Comparison of ENCODE assay signal across 8 cellular contexts in the genomic region with DNA sequence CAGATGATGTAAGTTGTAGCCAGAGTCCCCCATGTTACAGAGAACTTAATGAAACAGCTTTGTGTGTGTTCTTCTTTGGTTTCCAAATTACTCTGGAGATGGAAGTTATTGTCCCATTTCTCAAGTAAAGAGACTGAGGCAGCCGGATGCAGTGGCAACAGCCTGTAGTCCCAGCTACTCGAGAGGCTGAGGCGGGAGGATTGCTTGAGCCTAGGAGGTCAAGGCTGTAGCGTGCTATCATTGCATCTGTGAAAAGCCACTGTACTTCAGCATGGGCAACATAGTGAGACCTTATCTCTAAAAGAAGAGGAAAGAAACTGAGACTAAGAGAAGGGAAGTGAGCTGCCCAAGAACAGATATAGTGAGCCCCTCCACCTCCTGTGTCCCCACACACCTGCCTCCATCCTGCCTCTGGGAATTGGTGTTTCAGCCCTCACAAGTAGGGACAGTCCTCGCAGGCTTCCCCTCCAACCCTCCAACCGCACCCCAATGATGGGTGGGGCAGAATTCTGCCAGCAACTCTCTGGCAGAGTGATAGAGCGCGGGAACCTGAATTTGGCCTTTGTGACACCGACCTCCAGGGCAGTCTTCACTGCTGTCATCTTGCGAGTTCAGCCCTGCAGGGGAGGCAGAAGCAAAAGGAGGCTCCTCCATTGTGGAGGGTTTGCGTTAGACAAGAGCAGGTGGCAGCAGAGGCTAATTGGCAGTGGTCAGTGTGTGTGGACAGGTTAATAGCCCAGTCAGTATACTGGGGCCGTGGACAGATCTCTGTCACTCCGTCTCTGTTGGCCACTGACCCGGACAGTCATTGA. TPM values are rescaled to one million over a fixed set of nuclear protein-coding genes. Genes with fewer than 3 reads are reported as not detected.
A peak's percentile ranks its signal among the peaks of the same experiment; 100 is the strongest.
DNase-seq lines count a peak whose midpoint lies in the region; ATAC-seq and TF ChIP-seq lines count a peak whose summit lies in the region.

No MANE protein-coding gene starts in this region.

- H3K4me1 ChIP-seq in HUES48 (ENCODE audit: control insufficient read depth, insufficient read depth, low read length) (peaks cover 6% of the 10 kb centered on the region), mucosa of descending colon (ENCODE audit: low read depth) (peaks cover 53% of the 10 kb centered on the region)

- H3K9me3 ChIP-seq in AG04450 (ENCODE audit: control insufficient read depth, insufficient read depth, low read length): no peaks in the 10 kb centered on the region
- no peaks in the 10 kb centered on the region for H3K9me3 ChIP-seq in HUES48 (ENCODE audit: control insufficient read depth, insufficient read depth, low read length)
- no peaks in the 10 kb centered on the region for H3K9me3 ChIP-seq in mucosa of descending colon

- H3K36me3 ChIP-seq in HUES48 (ENCODE audit: control insufficient read depth, insufficient read depth, low read length) (0 out of 2 replicates have a peak, but pooled peaks cover 6% of the 10 kb centered on the region), mucosa of descending colon (ENCODE audit: low read depth) (no peaks in the 10 kb centered on the region)

- CTCF ChIA-PET in AG04450 (lab: Charles Lee): interaction anchor here (0.6 to 3.4 kb wide), 6 partner anchors 8 to 203 kb away, joined by 3 to 54 read pairs (median 9); no protein-coding TSS in a partner anchor

- intact Hi-C loops in mucosa of descending colon (cut with DNase I, micrococcal nuclease): no loop called here

- no peak overlapping the region for H3K9ac ChIP-seq in HUES48 (ENCODE audit: low read depth, low read length)

- TF ChIP-seq CTCF in AG04450 (IDR thresholded peaks at IDR 0.05; ENCODE audit: low read depth, low read length) (no peak), astrocyte of the spinal cord (IDR thresholded peaks at IDR 0.05; ENCODE audit: low read depth, low read length) (no peak), mucosa of descending colon (IDR thresholded peaks at IDR 0.05) (no peak)

- H3K27ac ChIP-seq in AG04450 (ENCODE audit: low read depth, low read length) (no peak overlapping the region), HUES48 (ENCODE audit: low read depth, low read length) (no peak overlapping the region)

- DNase-seq in AG04450 (ENCODE audit: low read depth, low spot score) (no peak), astrocyte of the spinal cord (ENCODE audit: low read depth, low spot score) (no peak), mucosa of descending colon (peak in 2 of 3 donors; percentile 40 to 57), NCI-H748 (lab: John Stamatoyannopoulos, UW; ENCODE audit: unreplicated experiment) (no peak), NCI-H2029 (lab: John Stamatoyannopoulos, UW) (no peak), NCI-H187 (lab: John Stamatoyannopoulos, UW) (no peak), NCI-H2196 treated with DMSO at 0.1 percent for 48 hours (lab: John Stamatoyannopoulos, UW; ENCODE audit: unreplicated experiment) (no peak)

- POLR2A ChIA-PET in AG04450 (lab: Yijun Ruan, JAX): interaction anchor here (3.9 kb wide), 2 partner anchors 15 to 21 kb away, joined by 38 to 46 read pairs; a partner anchor contains a TSS

- H3K27me3 ChIP-seq in AG04450 (ENCODE audit: control insufficient read depth, insufficient read depth, low read length) (no peaks in the 10 kb centered on the region), HUES48 (ENCODE audit: control insufficient read depth, insufficient read depth, low read length) (no peaks in the 10 kb centered on the region)

- in situ Hi-C loops in astrocyte of the spinal cord (cut with HindIII; ENCODE audit: low sequenced_read_pairs): no loop called here

- H3K4me3 ChIP-seq in AG04450 (ENCODE audit: low read depth, low read length): peak overlapping the region; percentile 78
- H3K4me3 ChIP-seq in HUES48 (ENCODE audit: low read depth, low read length): peak overlapping the region; percentile 69
- H3K4me3 ChIP-seq in astrocyte of the spinal cord (ENCODE audit: low read depth, low read length): peak overlapping the region; percentile 72
- no peak overlapping the region for H3K4me3 ChIP-seq in mucosa of descending colon

- no peak for ATAC-seq in mucosa of descending colon

RNA-seq across cellular contexts. Expression of a gene that starts 1.6 kb away (rescaled TPM):
- 11.7 and 17.7 TPM in 2 replicates for polyA plus RNA-seq in AG04450 (2011; rRNA removed)
- 6.3 and 9.7 TPM in 2 replicates for polyA minus RNA-seq in AG04450 (2011; rRNA and poly(A)+ RNA removed)
- 10 to 100 TPM; 26.8 to 43.3 (median 40.6) TPM for total RNA-seq in mucosa of descending colon

RNA-seq across cellular contexts. Expression of a gene that starts 15.3 kb away (rescaled TPM):
- polyA plus RNA-seq in AG04450 (2011; rRNA removed): 5,926 and 7,935 TPM in 2 replicates
- 3,546 and 5,412 TPM in 2 replicates for polyA minus RNA-seq in AG04450 (2011; rRNA and poly(A)+ RNA removed)
- 100 to 1,000 TPM in 2 of 3 donors, 10 to 100 TPM in 1; 54.6 to 376 (median 150) TPM for total RNA-seq in mucosa of descending colon

RNA-seq across cellular contexts. Expression of a gene that starts 20.6 kb away (rescaled TPM):
- 8.4 and 11.3 TPM in 2 replicates for polyA plus RNA-seq in AG04450 (2011; rRNA removed)
- polyA minus RNA-seq in AG04450 (2011; rRNA and poly(A)+ RNA removed): 12.8 and 14.4 TPM in 2 replicates
- 10 to 100 TPM; 48.8 to 98.2 (median 96.6) TPM for total RNA-seq in mucosa of descending colon

RNA-seq across cellular contexts. Expression of a gene that starts 26.0 kb away (rescaled TPM):
- polyA plus RNA-seq in AG04450 (2011; rRNA removed): 10.4 and 11.8 TPM in 2 replicates
- 10.9 and 13.9 TPM in 2 replicates for polyA minus RNA-seq in AG04450 (2011; rRNA and poly(A)+ RNA removed)
- total RNA-seq in mucosa of descending colon: 10 to 100 TPM; 28.5 to 45.3 (median 42.6) TPM

RNA-seq across cellular contexts. Expression of a gene that starts 36.7 kb away (rescaled TPM):
- polyA plus RNA-seq in AG04450 (2011; rRNA removed): 37.0 and 76.4 TPM in 2 replicates
- 78.8 and 114 TPM in 2 replicates for polyA minus RNA-seq in AG04450 (2011; rRNA and poly(A)+ RNA removed)
- 100 to 1,000 TPM in 1 of 3 donors, 10 to 100 TPM in 2; 78.2 to 107 (median 78.6) TPM for total RNA-seq in mucosa of descending colon

Comparison
In these comparisons a context has a peak if more than half of its experiments do, and no peak if none do; other contexts are left out.
1. DNase-seq: peak in mucosa of descending colon (2 of 3); none in AG04450 (single experiment), astrocyte of the spinal cord (single experiment), NCI-H748 (single experiment), NCI-H2029 (single experiment), NCI-H187 (0 of 2) and NCI-H2196 treated with DMSO at 0.1 percent for 48 hours (single experiment).